Comparison of ENCODE assay signal across 8 cellular contexts in the genomic region with DNA sequence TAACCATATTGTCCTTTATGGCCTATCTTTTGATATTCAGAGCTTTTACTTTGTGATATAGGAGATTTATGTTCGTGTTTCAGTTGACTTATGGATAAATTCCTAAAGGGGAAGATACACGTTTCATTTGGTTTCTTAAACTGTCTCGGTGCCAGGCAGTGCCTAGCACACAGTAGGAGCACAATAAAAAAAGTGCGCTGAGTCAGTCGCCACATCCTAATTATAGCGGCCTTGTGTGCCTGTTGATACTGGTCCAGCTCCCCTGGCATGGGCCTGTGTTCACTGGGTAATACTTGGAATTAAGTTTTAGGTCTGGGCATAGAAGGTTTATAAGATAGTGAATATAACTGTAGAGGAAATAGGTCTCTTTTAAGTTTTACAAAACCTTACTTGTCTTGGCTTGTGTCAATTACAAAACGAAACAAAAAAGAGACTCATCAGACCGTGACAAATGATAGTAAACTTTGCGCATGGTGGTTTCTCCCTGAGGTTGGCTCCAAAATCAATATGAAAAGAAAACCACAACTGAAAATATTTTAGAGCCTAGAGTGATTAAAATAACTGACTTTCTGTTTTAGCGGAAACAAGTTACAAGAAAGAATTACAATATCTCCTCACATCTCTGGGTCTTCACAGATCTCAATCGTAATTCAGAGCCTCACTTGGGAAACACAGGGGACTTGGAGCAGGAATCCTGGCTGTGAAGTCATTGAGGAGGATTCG.
DNase-seq lines count a peak whose midpoint lies in the region; ATAC-seq, FAIRE-seq and TF ChIP-seq lines count a peak whose summit lies in the region.

No MANE protein-coding gene starts in this region.

- peaks cover 31 to 54% (median 45%) of the 10 kb centered on the region in 7 donors for H3K4me1 Mint-ChIP-seq in naive thymus-derived CD4-positive, alpha-beta T cell
- peaks cover 12% of the 10 kb centered on the region for H3K4me1 Mint-ChIP-seq in neural progenitor cell

- H3K27ac ChIP-seq in naive thymus-derived CD4-positive, alpha-beta T cell (ENCODE audit: low read depth, low read length): peak overlapping the region; percentile 64
- no peak overlapping the region for H3K27ac ChIP-seq in neural progenitor cell
- H3K27ac ChIP-seq in substantia nigra (ENCODE audit: low read depth, low read length, poor library complexity, severe bottlenecking): no peak overlapping the region

- no peaks in the 10 kb centered on the region for H4K20me1 ChIP-seq in neural progenitor cell (ENCODE audit: low read depth)

- H3K36me3 ChIP-seq in naive thymus-derived CD4-positive, alpha-beta T cell (ENCODE audit: control insufficient read depth in 2 of 3, insufficient read depth in 3 of 3, low read length in 3 of 3): no peaks in the 10 kb centered on the region
- H3K36me3 ChIP-seq in neural progenitor cell: no peaks in the 10 kb centered on the region

- no peak for TF ChIP-seq CTCF in neural progenitor cell (IDR thresholded peaks at IDR 0.05)

- H3K27me3 Mint-ChIP-seq in naive thymus-derived CD4-positive, alpha-beta T cell: peaks cover 0 to 2% (median 0%) of the 10 kb centered on the region in 5 donors
- H3K27me3 Mint-ChIP-seq in neural progenitor cell (ENCODE audit: insufficient read depth, low read depth): peaks cover 4% of the 10 kb centered on the region

- H3F3A ChIP-seq in neural progenitor cell (ENCODE audit: low read depth): no peaks in the 10 kb centered on the region

- no peak overlapping the region for H3K9ac ChIP-seq in neural progenitor cell

- H3K4me2 ChIP-seq in neural progenitor cell: no peak overlapping the region

- peak overlapping the region; percentile 80 to 95 (median 89) for H3K27ac Mint-ChIP-seq in naive thymus-derived CD4-positive, alpha-beta T cell
- H3K27ac Mint-ChIP-seq in neural progenitor cell: no peak overlapping the region

- intact Hi-C loops in naive thymus-derived CD4-positive, alpha-beta T cell (cut with micrococcal nuclease): loop anchor here (1.0 to 5.0 kb wide), 5 partner anchors 13 to 704 kb away; a partner anchor contains a TSS

- H3K79me2 ChIP-seq in neural progenitor cell (ENCODE audit: low read depth): no peaks in the 10 kb centered on the region

- peaks cover 24 to 27% of the 10 kb centered on the region in 2 donors for H3K4me1 ChIP-seq in naive thymus-derived CD4-positive, alpha-beta T cell (ENCODE audit: control insufficient read depth in 2 of 2, insufficient read depth in 2 of 2, low read length in 2 of 2)
- H3K4me1 ChIP-seq in neural progenitor cell: peaks cover 3% of the 10 kb centered on the region

- CTCF ChIA-PET in naive thymus-derived CD4-positive, alpha-beta T cell (lab: Charles Lee): interaction anchor here (1.3 kb wide), 1 partner anchor 80 kb away, joined by 9 read pairs; no protein-coding TSS in a partner anchor

- peaks cover 0 to 7% (median 4%) of the 10 kb centered on the region in 5 donors for H3K36me3 Mint-ChIP-seq in naive thymus-derived CD4-positive, alpha-beta T cell
- H3K36me3 Mint-ChIP-seq in neural progenitor cell: no peaks in the 10 kb centered on the region

- POLR2A ChIA-PET in naive thymus-derived CD4-positive, alpha-beta T cell (lab: Charles Lee): interaction anchor here (0.6 kb wide), 1 partner anchor 10 kb away, joined by 3 read pairs; no protein-coding TSS in a partner anchor

- FAIRE-seq in RCC 7860 (lab: Jason Lieb, UNC): peak; percentile 69

- no peaks in the 10 kb centered on the region for H3K27me3 ChIP-seq in naive thymus-derived CD4-positive, alpha-beta T cell (ENCODE audit: control insufficient read depth in 2 of 2, insufficient read depth in 2 of 2, low read length in 2 of 2)
- no peaks in the 10 kb centered on the region for H3K27me3 ChIP-seq in neural progenitor cell

- H2AFZ ChIP-seq in neural progenitor cell (replicated peaks): no peak overlapping the region

- peak; percentile 78 for ATAC-seq in HG02610 (IDR thresholded peaks at IDR 0.05; ENCODE audit: unreplicated experiment)
- peak; percentile 90 for ATAC-seq in naive thymus-derived CD4-positive, alpha-beta T cell

- peak; percentile 66 for DNase-seq in NCI-H345 treated with DMSO at 0.1 percent for 48 hours (lab: John Stamatoyannopoulos, UW; ENCODE audit: unreplicated experiment)
- no peak for DNase-seq in NCI-H345 (lab: John Stamatoyannopoulos, UW)
- DNase-seq in RCC 7860 (ENCODE audit: low spot score): peak; percentile 21
- peak in 7 of 9 donors; percentile 64 to 88 (median 78) for DNase-seq in naive thymus-derived CD4-positive, alpha-beta T cell
- no peak for DNase-seq in neural progenitor cell (ENCODE audit: low spot score)
- no peak for DNase-seq in iPS-NIHi7 (ENCODE audit: extremely low spot score)
- no peak for DNase-seq in substantia nigra (lab: John Stamatoyannopoulos, UW)

- peaks cover 0 to 3% (median 0%) of the 10 kb centered on the region in 11 donors for H3K9me3 Mint-ChIP-seq in naive thymus-derived CD4-positive, alpha-beta T cell
- no peaks in the 10 kb centered on the region for H3K9me3 Mint-ChIP-seq in neural progenitor cell

- peak overlapping the region; percentile 70 to 88 (median 83) for H3K4me3 Mint-ChIP-seq in naive thymus-derived CD4-positive, alpha-beta T cell
- H3K4me3 Mint-ChIP-seq in neural progenitor cell: no peak overlapping the region

- no peaks in the 10 kb centered on the region for H3K9me3 ChIP-seq in naive thymus-derived CD4-positive, alpha-beta T cell (ENCODE audit: control insufficient read depth in 2 of 3, low read length in 3 of 3)
- no peaks in the 10 kb centered on the region for H3K9me3 ChIP-seq in neural progenitor cell (ENCODE audit: low read depth)

- peak overlapping the region; percentile 57 for H3K4me3 ChIP-seq in naive thymus-derived CD4-positive, alpha-beta T cell (ENCODE audit: low read length)
- no peak overlapping the region for H3K4me3 ChIP-seq in neural progenitor cell

Comparison
In these comparisons a context has a peak if more than half of its experiments do, and no peak if none do; other contexts are left out.
1. DNase-seq: peak in NCI-H345 treated with DMSO at 0.1 percent for 48 hours (single experiment), RCC 7860 (single experiment) and naive thymus-derived CD4-positive, alpha-beta T cell (7 of 9); none in NCI-H345 (single experiment), neural progenitor cell (single experiment), iPS-NIHi7 (single experiment) and substantia nigra (0 of 49).